In the genomic region with DNA sequence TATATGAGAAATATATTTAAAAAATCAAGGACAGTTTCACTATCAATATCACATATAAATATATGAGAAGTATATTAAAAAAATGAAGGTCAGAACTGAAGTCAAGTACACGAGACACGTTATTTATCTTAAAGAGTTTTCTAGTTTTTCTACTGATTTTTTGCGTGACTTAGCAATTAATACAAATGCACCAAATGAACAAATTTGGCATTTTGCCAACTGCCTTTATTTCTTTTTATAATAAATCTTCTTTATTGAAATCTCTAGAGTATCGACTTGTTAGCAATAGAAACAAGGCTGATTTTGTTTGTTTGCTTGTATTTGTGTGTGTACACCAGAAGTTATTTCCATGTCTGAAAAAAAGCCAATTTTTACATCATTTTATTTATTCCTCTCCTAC, we compare ENCODE assay signal across 23 cellular contexts.
"Had no signal": no experiment of that assay in that cellular context is flagged by ENCODE, and none has a peak within 500 bp of the region (broad histone marks: within the 10 kb centered on the region; RNA-seq: fewer than 3 reads in every experiment).

No MANE protein-coding gene starts in this region.

- H3K36me3 ChIP-seq: esophagus muscularis mucosa, ovary, thyroid gland, vagina had no signal

- DNase-seq: dermis blood vessel endothelial cell; effector memory CD4-positive, alpha-beta T cell; foreskin melanocyte; head of caudate nucleus; kidney; natural killer cell; occipital lobe; ovary; stimulated activated CD4-positive, alpha-beta T cell treated with anti-CD3 and anti-CD28 coated beads, Interleukin-12 subunit alpha, Interleukin-12 subunit beta, amount 100 ng/mL, for 4 hours; stimulated activated CD4-positive, alpha-beta T cell treated with anti-CD3 and anti-CD28 coated beads, Interleukin-1b, Interleukin-23, amount 100 ng/mL, for 48 hours; stimulated activated CD4-positive, alpha-beta T cell treated with anti-CD3 and anti-CD28 coated beads, Interleukin-4, amount 100 ng/mL, for 1 hour; stimulated activated CD8-positive, alpha-beta memory T cell treated with anti-CD3 and anti-CD28 coated beads, Interleukin-4, amount 100 ng/mL, for 48 hours; stimulated activated naive CD4-positive, alpha-beta T cell; stimulated activated naive CD8-positive, alpha-beta T cell treated with anti-CD3 and anti-CD28 coated beads, Interleukin-15, amount 100 ng/mL, for 72 hours; thyroid gland; trophoblast cell had no signal

- H3K9me3 ChIP-seq: esophagus muscularis mucosa, ovary, thyroid gland, vagina had no signal

- H3K27ac ChIP-seq: coronary artery, esophagus muscularis mucosa, ovary, thyroid gland, vagina had no signal

- H3K4me3 ChIP-seq: coronary artery, esophagus muscularis mucosa, lung, ovary, smooth muscle cell, thyroid gland, vagina had no signal

- ATAC-seq: left lobe of liver; natural killer cell; sciatic nerve; stimulated activated naive CD8-positive, alpha-beta T cell treated with anti-CD3 and anti-CD28 coated beads, Interleukin-15, amount 100 ng/mL, for 72 hours had no signal

- H3K4me1 ChIP-seq: esophagus muscularis mucosa, thyroid gland, vagina had no signal

- H3K27me3 ChIP-seq: esophagus muscularis mucosa, ovary, thyroid gland, vagina had no signal
